ENCODE assay signal across 12 cellular contexts in genomic region chr10:22618081-22618785, GRCh38.
A peak's percentile ranks its signal among the peaks of the same experiment; 100 is the strongest.
DNase-seq lines count a peak whose midpoint lies in the region; ATAC-seq and TF ChIP-seq lines count a peak whose summit lies in the region.
"Had no signal": no experiment of that assay in that cellular context is flagged by ENCODE, and none has a peak within 500 bp of the region (broad histone marks: within the 10 kb centered on the region; RNA-seq: fewer than 3 reads in every experiment).

No MANE protein-coding gene starts in this region.

- no peaks in the 10 kb centered on the region for H3K27me3 ChIP-seq in mammary epithelial cell (ENCODE audit: insufficient read depth, low read length)
- H3K27me3 ChIP-seq in lung (ENCODE audit: control insufficient read depth, insufficient read depth) = no peaks in the 10 kb centered on the region

- in situ Hi-C loops in mammary epithelial cell (cut with MboI; ENCODE audit: low sequenced_read_pairs in 2 of 2) = no loop called here

- ATAC-seq in lung (ENCODE audit: insufficient read depth, low FRiP score) (no peak), HG02759 (IDR thresholded peaks at IDR 0.05; ENCODE audit: unreplicated experiment) (no peak), HG03571 (IDR thresholded peaks at IDR 0.05; ENCODE audit: unreplicated experiment) (no peak), GM18858 (IDR thresholded peaks at IDR 0.05; ENCODE audit: unreplicated experiment) (no peak)

- DNase-seq in COLO829 (ENCODE audit: low spot score) (peak; percentile 51), NB4 (ENCODE audit: low read depth) (peak; percentile 28), mammary epithelial cell (no peak), lung (ENCODE audit: low spot score) (no peak), lower leg skin (ENCODE audit: low spot score in 2 of 2) (no peak)
- DNase-seq: GOT3, NCI-H1436, WERI-Rb-1 had no signal

- peaks cover 34% of the 10 kb centered on the region for H3K79me2 ChIP-seq in mammary epithelial cell (ENCODE audit: insufficient read depth, low read length)

- TF ChIP-seq POLR2A in NB4 (IDR thresholded peaks at IDR 0.05; ENCODE audit: extremely low read depth, insufficient read length) (no peak), lower leg skin (IDR thresholded peaks at IDR 0.05) (no peak)

- H2AFZ ChIP-seq in mammary epithelial cell (ENCODE audit: low read depth, low read length) = no peak overlapping the region

- dilution Hi-C loops in mammary epithelial cell (cut with HindIII; ENCODE audit: low sequenced_read_pairs) = no loop called here

- intact Hi-C loops in mammary epithelial cell (cut with micrococcal nuclease) (no loop called here), lower leg skin (cut with DNase I; ENCODE audit: low total_unique reads) (no loop called here)

- 80% methylated on average over 4 of the region's 4 CpGs for WGBS in mammary epithelial cell (ENCODE audit: low coverage, missing lambda C conversion rate)
- 51 to 72% methylated on average over 4 of the region's 4 CpGs for WGBS in lung, 2 donors
- WGBS in lower leg skin, 2 donors = 57 to 63% methylated on average over 4 of the region's 4 CpGs

- no peak overlapping the region for H3K4me3 ChIP-seq in NB4 (ENCODE audit: low read depth, low read length)
- no peak overlapping the region for H3K4me3 ChIP-seq in mammary epithelial cell (replicated peaks in 1 of 3; ENCODE audit: insufficient read depth in 1 of 3, low read depth in 2 of 3, low read length in 3 of 3)
- no peak overlapping the region for H3K4me3 ChIP-seq in lung
- H3K4me3 ChIP-seq in lower leg skin (ENCODE audit: low read depth, poor library complexity, severe bottlenecking) = no peak overlapping the region

- no peaks in the 10 kb centered on the region for H4K20me1 ChIP-seq in mammary epithelial cell (ENCODE audit: insufficient read depth, low read length)

- H3K36me3 ChIP-seq in mammary epithelial cell (ENCODE audit: insufficient read depth, low read length) (no peaks in the 10 kb centered on the region), lung (ENCODE audit: control insufficient read depth in 2 of 2, insufficient read depth in 2 of 2, low read length in 2 of 2) (no peaks in the 10 kb centered on the region)
- H3K36me3 ChIP-seq: WERI-Rb-1 had no signal

- no TSS peak for BruUV-seq in mammary epithelial cell (replicated peaks; lab: Mats Ljungman, UMichigan)

- TF ChIP-seq CTCF in NB4 (IDR thresholded peaks at IDR 0.05; ENCODE audit: low read depth, low read length) (no peak), mammary epithelial cell (conservative IDR thresholded peaks at IDR 0.05 in 1 of 2, IDR thresholded peaks at IDR 0.05 in 1 of 2; ENCODE audit: extremely low read depth in 1 of 2, insufficient read depth in 1 of 2, low read depth in 1 of 2, low read length in 2 of 2) (no peak), lung (IDR thresholded peaks at IDR 0.05; ENCODE audit: control extremely low read depth, extremely low read depth) (no peak), lower leg skin (IDR thresholded peaks at IDR 0.05) (no peak)

- H3K4me1 ChIP-seq in mammary epithelial cell (ENCODE audit: insufficient read depth, low read length) (peaks cover 31% of the 10 kb centered on the region), lung (ENCODE audit: control insufficient read depth in 2 of 2, insufficient read depth in 2 of 2, low read length in 2 of 2) (peaks cover 17 to 18% of the 10 kb centered on the region in 2 donors)

- CTCF ChIA-PET in mammary epithelial cell (lab: Charles Lee; ENCODE audit: low non-redundant PET) = no interaction called here

- H3K9ac ChIP-seq in mammary epithelial cell (ENCODE audit: insufficient read depth, low read length) = no peak overlapping the region

- H3K4me2 ChIP-seq in mammary epithelial cell (ENCODE audit: insufficient read depth, low read depth, low read length) = peak overlapping the region; percentile 1

- H3K9me3 ChIP-seq in mammary epithelial cell (replicated peaks; ENCODE audit: insufficient read depth, low read length) (no peaks in the 10 kb centered on the region), lung (ENCODE audit: control insufficient read depth in 2 of 2, insufficient read depth in 1 of 2, low read length in 1 of 2) (no peaks in the 10 kb centered on the region)

- no peak overlapping the region for H3K27ac ChIP-seq in mammary epithelial cell (ENCODE audit: insufficient read depth, low read depth, low read length)
- peak overlapping the region; percentile 67 to 71 for H3K27ac ChIP-seq in lung (ENCODE audit: low read depth in 1 of 2, low read length in 1 of 2)
- H3K27ac ChIP-seq: epithelial cell of prostate, WERI-Rb-1 had no signal

Comparison
In these comparisons a context has a peak if more than half of its experiments do, and no peak if none do; other contexts are left out.
1. DNase-seq: peak in COLO829 (single experiment) and NB4 (single experiment); none in mammary epithelial cell (single experiment), lung (single experiment) and lower leg skin (0 of 2).